9 cellular contexts compared by ENCODE assay signal in the genomic region with DNA sequence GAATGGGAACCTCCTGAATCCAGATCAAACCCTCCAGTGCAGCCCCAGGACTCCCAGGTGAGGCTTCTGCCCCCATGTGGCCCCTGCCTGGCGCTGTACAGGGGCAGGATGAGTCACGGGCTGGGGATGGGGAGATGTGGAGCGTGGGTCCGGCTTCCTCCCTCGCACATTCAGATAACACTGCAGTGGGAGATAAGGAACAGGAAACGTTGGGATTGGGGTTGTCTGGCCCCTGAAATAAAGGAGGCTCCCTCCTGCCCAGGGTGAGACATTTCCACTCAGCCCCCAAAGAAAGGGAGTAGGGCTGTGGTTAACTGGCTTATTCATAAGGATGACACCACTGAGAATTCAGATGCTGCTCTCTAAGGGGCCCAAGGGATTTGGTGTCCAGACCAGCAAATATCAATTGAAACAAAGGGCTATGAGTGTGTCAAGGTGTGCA. TPM values are rescaled to one million over a fixed set of nuclear protein-coding genes. Genes with fewer than 3 reads are reported as not detected.
DNase-seq lines count a peak whose midpoint lies in the region; ATAC-seq and TF ChIP-seq lines count a peak whose summit lies in the region.
"Had no signal": no experiment of that assay in that cellular context is flagged by ENCODE, and none has a peak within 500 bp of the region (broad histone marks: within the 10 kb centered on the region; RNA-seq: fewer than 3 reads in every experiment).

No MANE protein-coding gene starts in this region.

- ATAC-seq in right lobe of liver (peak in 2 of 4 donors; percentile 1 to 31), HG02840 (IDR thresholded peaks at IDR 0.05; ENCODE audit: low FRiP score, unreplicated experiment) (no peak)

- peak overlapping the region; percentile 59 to 66 for H3K27ac ChIP-seq in ascending aorta
- peak overlapping the region in 2 of 3 donors; percentile 28 to 71 for H3K27ac ChIP-seq in right lobe of liver

- no peak overlapping the region for H3K4me3 ChIP-seq in HFF-Myc (replicated peaks; ENCODE audit: low read depth, low read length)
- no peak overlapping the region for H3K4me3 ChIP-seq in ascending aorta
- no peak overlapping the region for H3K4me3 ChIP-seq in right lobe of liver

- H3K4me1 ChIP-seq in ascending aorta (peaks cover 0 to 16% of the 10 kb centered on the region in 2 donors), right lobe of liver (peaks cover 0 to 17% (median 7%) of the 10 kb centered on the region in 4 donors)

- peaks cover 7% of the 10 kb centered on the region for H3K36me3 Mint-ChIP-seq in Calu3 (ENCODE audit: insufficient read depth, unreplicated experiment)

- peak; percentile 56 for DNase-seq in Calu3
- DNase-seq in HFF-Myc (ENCODE audit: extremely low read depth, low read depth), result no peak
- no peak for DNase-seq in ascending aorta (ENCODE audit: low spot score in 2 of 2)
- DNase-seq in right lobe of liver, result no peak
- no peak for DNase-seq in NCI-H1092 treated with DMSO at 0.1 percent for 48 hours (lab: John Stamatoyannopoulos, UW)
- no peak for DNase-seq in NK-92 treated with Interleukin-12 subunit alpha and Interleukin-12 subunit beta, amount 100 ng/mL, for 24 hours (lab: John Stamatoyannopoulos, UW)
- DNase-seq in GM19238 (ENCODE audit: insufficient read length, low spot score), result no peak
- DNase-seq: activated T-cell treated with anti-CD3 and anti-CD28 coated beads for 4 hours had no signal

- CTCF ChIA-PET in Calu3 (lab: Charles Lee), result interaction anchor here (0.5 to 4.1 kb wide), 6 partner anchors 13 to 1821 kb away, joined by 3 to 56 read pairs (median 5); no protein-coding TSS in a partner anchor

- BruUV-seq in Calu3 (replicated peaks; lab: Mats Ljungman, UMichigan), result no TSS peak

- H3K27me3 ChIP-seq in ascending aorta, result no peaks in the 10 kb centered on the region
- no peaks in the 10 kb centered on the region for H3K27me3 ChIP-seq in right lobe of liver

- no peak for TF ChIP-seq POLR2A in right lobe of liver (IDR thresholded peaks at IDR 0.05)

- H3K9me3 Mint-ChIP-seq in Calu3 (ENCODE audit: low read depth, unreplicated experiment), result no peaks in the 10 kb centered on the region

- peaks cover 15% of the 10 kb centered on the region for H3K27me3 Mint-ChIP-seq in Calu3 (ENCODE audit: unreplicated experiment)

- H3K9me3 ChIP-seq in ascending aorta (no peaks in the 10 kb centered on the region), right lobe of liver (no peaks in the 10 kb centered on the region)

- TF ChIP-seq CTCF in Calu3 (IDR thresholded peaks at IDR 0.05; ENCODE audit: unreplicated experiment) (no peak), HFF-Myc (IDR thresholded peaks at IDR 0.05; ENCODE audit: low read depth, low read length, missing control alignments) (peak; percentile 30), ascending aorta (IDR thresholded peaks at IDR 0.05) (no peak), right lobe of liver (IDR thresholded peaks at IDR 0.05) (peak in 1 of 4 donors; percentile 8)

- no peak overlapping the region for H3K27ac Mint-ChIP-seq in Calu3 (ENCODE audit: unreplicated experiment)

- intact Hi-C loops in Calu3 (cut with micrococcal nuclease; ENCODE audit: unreplicated experiment), result no loop called here
- intact Hi-C loops in ascending aorta (cut with DNase I), result loop anchor here (5.0 kb wide), 1 partner anchor 92 kb away; no protein-coding TSS in a partner anchor
- intact Hi-C loops in right lobe of liver (cut with DNase I), result loop anchor here (2.0 to 5.0 kb wide), 2 partner anchors 146 to 147 kb away; no protein-coding TSS in a partner anchor

- no peak overlapping the region for H3K4me3 Mint-ChIP-seq in Calu3 (ENCODE audit: low read depth, unreplicated experiment)

- WGBS in right lobe of liver (ENCODE audit: insufficient coverage, low coverage, low lambda C conversion rate, missing lambda C conversion rate), result 42% methylated on average over 6 of the region's 6 CpGs

- H3K4me1 Mint-ChIP-seq in Calu3 (ENCODE audit: low read depth, unreplicated experiment), result peaks cover 18% of the 10 kb centered on the region

- H3K36me3 ChIP-seq in ascending aorta, result peaks cover 27 to 47% of the 10 kb centered on the region in 2 donors
- H3K36me3 ChIP-seq in right lobe of liver, result peaks cover 0 to 41% (median 11%) of the 10 kb centered on the region in 4 donors

RNA-seq across cellular contexts. Expression of a gene that starts 30.7 kb away (rescaled TPM):
- total RNA-seq in Calu3 (2022) (8.7 and 14.8 TPM in 2 replicates), ascending aorta (1,280 TPM), right lobe of liver (10 to 100 TPM; 13.7 to 76.0 (median 30.9) TPM)

RNA-seq across cellular contexts. Expression of a gene that starts 31.4 kb away (rescaled TPM):
- total RNA-seq in Calu3 (2022) (164 and 175 TPM in 2 replicates), ascending aorta (1,691 TPM), right lobe of liver (1,000 to 10,000 TPM in 2 of 6 experiments, 100 to 1,000 TPM in 4; 276 to 1,091 (median 406) TPM)

Comparison
In these comparisons a context has a peak if more than half of its experiments do, and no peak if none do; other contexts are left out.
1. RNA of a gene that starts 30.7 kb away (total RNA-seq): 1,280 TPM in ascending aorta (single experiment); 13.7 to 76.0 TPM in right lobe of liver and 8.7 to 14.8 TPM in Calu3; every median in the first group is over 10 times any median in the second.